In the genomic region with DNA sequence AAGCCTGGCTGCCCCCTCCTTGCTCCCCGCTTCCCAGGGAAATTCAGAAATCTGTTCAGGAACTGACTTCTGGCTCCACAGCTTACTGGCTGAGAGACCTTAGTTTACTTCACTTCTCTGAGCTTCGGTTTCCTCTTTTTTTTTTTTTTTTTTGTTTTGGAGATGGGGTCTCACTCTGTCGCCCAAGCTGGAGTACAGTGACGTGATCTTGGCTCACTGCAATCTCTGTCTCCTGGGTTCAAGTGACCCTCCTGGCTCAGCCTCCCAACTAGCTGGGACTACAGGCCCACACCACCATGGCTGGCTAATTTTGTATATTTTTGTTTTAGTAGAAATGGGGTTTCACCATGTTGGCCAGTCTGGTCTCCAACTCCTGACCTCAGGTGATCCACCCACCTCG, we compare ENCODE assay signal across 17 cellular contexts. TPM values are rescaled to one million over a fixed set of nuclear protein-coding genes. Genes with fewer than 3 reads are reported as not detected.
DNase-seq lines count a peak whose midpoint lies in the region; ATAC-seq, FAIRE-seq and TF ChIP-seq lines count a peak whose summit lies in the region.
"Had no signal": no experiment of that assay in that cellular context is flagged by ENCODE, and none has a peak within 500 bp of the region (broad histone marks: within the 10 kb centered on the region; RNA-seq: fewer than 3 reads in every experiment).

No MANE protein-coding gene starts in this region.

- H4K5ac ChIP-seq in H1 (ENCODE audit: insufficient read length, low read depth, low read length) = peak overlapping the region; percentile 0

- ATAC-seq in GM19351 (IDR thresholded peaks at IDR 0.05; ENCODE audit: unreplicated experiment) (no peak), HG03442 (IDR thresholded peaks at IDR 0.05; ENCODE audit: unreplicated experiment) (no peak)

- H4K8ac ChIP-seq in H1 (ENCODE audit: extremely low read depth, insufficient read depth, low read length) = no peak overlapping the region

- H3K4me3 ChIP-seq in HUES64 (ENCODE audit: low read length) (peak overlapping the region; percentile 30; the same call in 1 of the 2 replicates), H1 (ENCODE audit: extremely low read depth in 1 of 4, insufficient read depth in 2 of 4, low read depth in 3 of 4, low read length in 4 of 4) (peak overlapping the region in 2 of 4 experiments; percentile 26 to 46; a peak in 4 of 8 replicates), urinary bladder (ENCODE audit: low read depth, low read length) (no peak overlapping the region)
- H3K4me3 ChIP-seq: SJSA1 had no signal

- H2BK12ac ChIP-seq in H1 (ENCODE audit: low read depth, low read length) = peak overlapping the region; percentile 53

- no peak for TF ChIP-seq CTCF in H1 (IDR thresholded peaks at IDR 0.05; ENCODE audit: control extremely low read depth in 1 of 3, insufficient read depth in 1 of 3, low read depth in 1 of 3, low read length in 3 of 3)
- TF ChIP-seq CTCF in mesothelial cell of epicardium (IDR thresholded peaks at IDR 0.05; ENCODE audit: unreplicated experiment) = no peak

- H2AK5ac ChIP-seq in H1 (ENCODE audit: low read depth, low read length) = peak overlapping the region; percentile 33; the same call in 1 of the 2 replicates

- peaks cover 2% of the 10 kb centered on the region for H3K36me3 Mint-ChIP-seq in mesothelial cell of epicardium
- H3K36me3 Mint-ChIP-seq: activated naive CD8-positive, alpha-beta T cell treated with anti-CD3 and anti-CD28 coated beads, Interleukin-2, amount 10 ng/mL, durations not matched to agents 7 days and 5 days; CD4-positive, alpha-beta memory T cell had no signal

- CTCF ChIA-PET in H1 (lab: Charles Lee; ENCODE audit: partially characterized antibody) = interaction anchor here (0.8 to 4.4 kb wide), 5 partner anchors 9 to 237 kb away, joined by 3 to 19 read pairs (median 9); partner anchors contain the start of gene PTK7

- peaks cover 53% of the 10 kb centered on the region for H3K4me1 ChIP-seq in HUES64 (ENCODE audit: insufficient read depth, low read length)
- peaks cover 19 to 35% (median 26%) of the 10 kb centered on the region in 4 experiments for H3K4me1 ChIP-seq in H1 (replicated peaks in 1 of 4; ENCODE audit: control insufficient read depth in 3 of 4, insufficient read depth in 4 of 4, low read length in 3 of 4)
- H3K4me1 ChIP-seq in urinary bladder (ENCODE audit: insufficient read depth) = no peaks in the 10 kb centered on the region

- WGBS in HUES64 = 68% methylated on average over 4 of the region's 5 CpGs
- 61% methylated on average over 4 of the region's 5 CpGs; no CpG with 5 or more reads in 1 of the 2 experiments for WGBS in H1 (ENCODE audit: extremely low coverage in 1 of 2, insufficient coverage in 1 of 2, insufficient read length in 1 of 2, insufficient replicate concordance in 2 of 2, low coverage in 1 of 2, low lambda C conversion rate in 2 of 2, missing lambda C conversion rate in 1 of 2), 2 experiments
- 52% methylated on average over 5 of the region's 5 CpGs for WGBS in urinary bladder

- DNase-seq in H1 (ENCODE audit: low read depth in 1 of 2, low spot score in 2 of 2) = no peak
- no peak for DNase-seq in mesothelial cell of epicardium (ENCODE audit: low spot score in 2 of 2, unreplicated experiment in 2 of 2)
- no peak for DNase-seq in GM12891 (ENCODE audit: insufficient read length, low spot score)
- DNase-seq: activated CD4-positive, alpha-beta T cell treated with anti-CD3 and anti-CD28 coated beads, Interleukin-2, amount 50 U/mL, for 1 hour; activated naive CD8-positive, alpha-beta T cell treated with anti-CD3 and anti-CD28 coated beads, Interleukin-2, amount 10 ng/mL, durations not matched to agents 7 days and 5 days; activated T-cell treated with anti-CD3 and anti-CD28 coated beads, Interleukin-2, amount 50 U/mL, for 48 hours; CD4-positive, alpha-beta memory T cell; cerebellar nuclear complex; kidney glomerular epithelial cell; NCI-H146 had no signal

- H2BK5ac ChIP-seq in H1 (ENCODE audit: low read depth, low read length) = peak overlapping the region; percentile 84; the same call in 1 of the 2 replicates

- H3K4me3 Mint-ChIP-seq in mesothelial cell of epicardium = no peak overlapping the region
- H3K4me3 Mint-ChIP-seq: activated naive CD8-positive, alpha-beta T cell treated with anti-CD3 and anti-CD28 coated beads, Interleukin-2, amount 10 ng/mL, durations not matched to agents 7 days and 5 days; CD4-positive, alpha-beta memory T cell had no signal

- TF ChIP-seq RAD21 in H1 (IDR thresholded peaks at IDR 0.05 in 1 of 2, conservative IDR thresholded peaks at IDR 0.05 in 1 of 2; ENCODE audit: low read depth in 2 of 2, low read length in 2 of 2) = no peak

- H3K79me1 ChIP-seq in H1 (ENCODE audit: low read depth, low read length) = peaks cover 14% of the 10 kb centered on the region

- H3K18ac ChIP-seq in H1 (ENCODE audit: extremely low read depth, low read length) = no peak overlapping the region

- no peaks in the 10 kb centered on the region for H3K27me3 Mint-ChIP-seq in mesothelial cell of epicardium (ENCODE audit: low read depth)
- H3K27me3 Mint-ChIP-seq: CD4-positive, alpha-beta memory T cell had no signal

- H2BK120ac ChIP-seq in H1 (replicated peaks; ENCODE audit: low read depth, low read length) = no peak overlapping the region

- H3K27ac Mint-ChIP-seq in mesothelial cell of epicardium = peak overlapping the region; percentile 98
- H3K27ac Mint-ChIP-seq: activated naive CD8-positive, alpha-beta T cell treated with anti-CD3 and anti-CD28 coated beads, Interleukin-2, amount 10 ng/mL, durations not matched to agents 7 days and 5 days; CD4-positive, alpha-beta memory T cell had no signal

- no peaks in the 10 kb centered on the region for H3K9me3 ChIP-seq in HUES64 (ENCODE audit: insufficient read depth, low read depth, low read length)
- H3K9me3 ChIP-seq in H1 (ENCODE audit: insufficient read depth in 2 of 2, low read depth in 1 of 2, low read length in 1 of 2) = no peaks in the 10 kb centered on the region
- H3K9me3 ChIP-seq: SJSA1 had no signal

- H2BK20ac ChIP-seq in H1 (ENCODE audit: low read length) = peak overlapping the region; percentile 43

- no peak for TF ChIP-seq POLR2A in H1 (IDR thresholded peaks at IDR 0.05; ENCODE audit: control extremely low read depth in 1 of 2, low read depth in 2 of 2, low read length in 2 of 2)
- no peak for TF ChIP-seq POLR2A in GM12891 (IDR thresholded peaks at IDR 0.05; ENCODE audit: low read depth, low read length)

- H2AFZ ChIP-seq in H1 (ENCODE audit: low read length) = no peak overlapping the region

- H2BK15ac ChIP-seq in H1 (ENCODE audit: low read length) = 0 out of 2 replicates have a peak overlapping the region, but pooled peaks have one; percentile 21

- no peaks in the 10 kb centered on the region for H3K36me3 ChIP-seq in HUES64 (ENCODE audit: insufficient read depth, low read length)
- no peaks in the 10 kb centered on the region for H3K36me3 ChIP-seq in H1 (ENCODE audit: control insufficient read depth in 2 of 4, insufficient read depth in 4 of 4, low read length in 3 of 4)
- no peaks in the 10 kb centered on the region for H3K36me3 ChIP-seq in urinary bladder (ENCODE audit: insufficient read depth)
- H3K36me3 ChIP-seq: SJSA1 had no signal

- peak overlapping the region; percentile 68 to 91 for H3K4me2 ChIP-seq in H1 (ENCODE audit: insufficient read depth in 1 of 2, low read depth in 2 of 2, low read length in 2 of 2)

- peaks cover 0 to 2% of the 10 kb centered on the region in 2 experiments for H4K20me1 ChIP-seq in H1 (replicated peaks in 1 of 2; ENCODE audit: control insufficient read depth in 1 of 2, insufficient read depth in 2 of 2, low read length in 2 of 2)

- H4K91ac ChIP-seq in H1 (replicated peaks; ENCODE audit: insufficient read length, low read length) = no peak overlapping the region

- no peaks in the 10 kb centered on the region for H3K9me3 Mint-ChIP-seq in mesothelial cell of epicardium
- H3K9me3 Mint-ChIP-seq: activated naive CD8-positive, alpha-beta T cell treated with anti-CD3 and anti-CD28 coated beads, Interleukin-2, amount 10 ng/mL, durations not matched to agents 7 days and 5 days; CD4-positive, alpha-beta memory T cell had no signal

- no peak overlapping the region for H3K56ac ChIP-seq in H1 (replicated peaks; ENCODE audit: insufficient read length, low read depth, low read length)

- no peak overlapping the region for H3K14ac ChIP-seq in H1 (ENCODE audit: insufficient read length)

- FAIRE-seq in H1 (lab: Jason Lieb, UNC) = no peak
- FAIRE-seq in GM12891 (lab: Jason Lieb, UNC) = no peak
- FAIRE-seq: endothelial cell of umbilical vein, TTC549 had no signal

- no peak overlapping the region for H3K23ac ChIP-seq in H1 (ENCODE audit: insufficient read length)

- peaks cover 15 to 79% of the 10 kb centered on the region in 2 experiments for H3K79me2 ChIP-seq in H1 (ENCODE audit: control insufficient read depth in 1 of 2, insufficient read depth in 2 of 2, low read length in 2 of 2)

- no peaks in the 10 kb centered on the region for H3K27me3 ChIP-seq in HUES64 (ENCODE audit: insufficient read depth, low read length)
- H3K27me3 ChIP-seq in H1 (replicated peaks in 1 of 4; ENCODE audit: control insufficient read depth in 3 of 4, extremely low read depth in 1 of 4, insufficient read depth in 3 of 4, low read length in 3 of 4) = no peaks in the 10 kb centered on the region
- H3K27me3 ChIP-seq: SJSA1 had no signal

- H3K27ac ChIP-seq in HUES64 (ENCODE audit: low read depth, low read length) (peak overlapping the region; percentile 95), H1 (ENCODE audit: low read depth, low read length) (peak overlapping the region; percentile 81), urinary bladder (ENCODE audit: low read depth) (peak overlapping the region; percentile 83)
- H3K27ac ChIP-seq: SJSA1 had no signal

- TF ChIP-seq EP300 in H1 (IDR thresholded peaks at IDR 0.05; ENCODE audit: borderline replicate concordance in 1 of 2, low read depth in 2 of 2, low read length in 2 of 2) = no peak

- POLR2A ChIA-PET in H1 (lab: Charles Lee; ENCODE audit: partially characterized antibody) = interaction anchor here (0.7 to 2.8 kb wide), 7 partner anchors 12 to 259 kb away, joined by 3 to 28 read pairs (median 4); partner anchors contain the start of gene PTK7

- H3K4ac ChIP-seq in H1 (replicated peaks; ENCODE audit: insufficient read length, low read depth, low read length) = no peak overlapping the region

- H3K4me1 Mint-ChIP-seq in mesothelial cell of epicardium = peaks cover 61% of the 10 kb centered on the region

- H3K9ac ChIP-seq in HUES64 (ENCODE audit: low read depth, low read length) = peak overlapping the region; percentile 47
- peak overlapping the region in 2 of 4 experiments; percentile 36 to 38; a peak in 4 of 7 replicates for H3K9ac ChIP-seq in H1 (replicated peaks in 1 of 4; ENCODE audit: extremely low read depth in 1 of 4, low read depth in 3 of 4, low read length in 3 of 4)

- H3K23me2 ChIP-seq in H1 (ENCODE audit: low read depth, low read length) = 0 out of 2 replicates have a peak, but pooled peaks cover 2% of the 10 kb centered on the region

RNA-seq across cellular contexts. Expression of gene PTK7, which starts 14.9 kb away (rescaled TPM):
- polyA plus RNA-seq in HUES64 (2013, experiment 1 of 2) = 81.6 TPM
- polyA plus RNA-seq in HUES64 (2013, experiment 2 of 2) = 88.8 TPM
- total RNA-seq in H1 (2021; fragmentation: NEBNext Ultra II Directional; extraction: Animal tissue kit (Norgen Biotek cat#: 25700)) = 130 and 138 TPM in 2 replicates
- polyA plus RNA-seq in H1 (2011; rRNA removed) (110 and 133 TPM in 2 replicates), urinary bladder (49.6 TPM)
- 105 TPM for polyA plus RNA-seq in H1 (2011; cell fraction: cytosol; rRNA removed)
- 256 TPM for polyA plus RNA-seq in H1 (2011; cell fraction: nucleus; rRNA removed)
- 146 to 167 TPM (median 153 TPM) in 4 replicates for polyA plus RNA-seq in H1 (2012, experiment 1 of 2)
- 166 TPM for polyA plus RNA-seq in H1 (2012, experiment 2 of 2)
- 111 TPM for polyA plus RNA-seq in H1 (2013, experiment 1 of 2)
- polyA plus RNA-seq in H1 (2013, experiment 2 of 2) = 96.7 TPM
- 151 and 164 TPM in 2 replicates for polyA minus RNA-seq in H1 (2011; rRNA and poly(A)+ RNA removed)
- polyA minus RNA-seq in H1 (2011; cell fraction: cytosol; rRNA and poly(A)+ RNA removed) = 99.5 TPM
- polyA minus RNA-seq in H1 (2011; cell fraction: nucleus; rRNA and poly(A)+ RNA removed) = 99.6 TPM
- total RNA-seq in mesothelial cell of epicardium (303 to 313 TPM (median 308 TPM) in 3 replicates), urinary bladder (89.6 TPM)
- 0.60 TPM for polyA plus RNA-seq in GM12891 (2012; ENCODE audit: low read depth, missing spikeins)

RNA-seq across cellular contexts. Expression of gene KLC4, which starts 31.6 kb away (rescaled TPM):
- polyA plus RNA-seq in HUES64 (2013, experiment 1 of 2) = 17.2 TPM
- polyA plus RNA-seq in HUES64 (2013, experiment 2 of 2) = 16.3 TPM
- total RNA-seq in H1 (2021; fragmentation: NEBNext Ultra II Directional; extraction: Animal tissue kit (Norgen Biotek cat#: 25700)) = 27.7 and 28.5 TPM in 2 replicates
- polyA plus RNA-seq in H1 (2011; rRNA removed) = 15.7 and 23.8 TPM in 2 replicates
- 23.5 TPM for polyA plus RNA-seq in H1 (2011; cell fraction: cytosol; rRNA removed)
- 63.1 TPM for polyA plus RNA-seq in H1 (2011; cell fraction: nucleus; rRNA removed)
- 17.2 to 26.8 TPM (median 26.2 TPM) in 4 replicates for polyA plus RNA-seq in H1 (2012, experiment 1 of 2)
- 20.2 TPM for polyA plus RNA-seq in H1 (2012, experiment 2 of 2)
- 14.9 TPM for polyA plus RNA-seq in H1 (2013, experiment 1 of 2)
- 13.6 TPM for polyA plus RNA-seq in H1 (2013, experiment 2 of 2)
- 17.6 and 19.2 TPM in 2 replicates for polyA minus RNA-seq in H1 (2011; rRNA and poly(A)+ RNA removed)
- polyA minus RNA-seq in H1 (2011; cell fraction: cytosol; rRNA and poly(A)+ RNA removed) = 9.5 TPM
- polyA minus RNA-seq in H1 (2011; cell fraction: nucleus; rRNA and poly(A)+ RNA removed) = 20.0 TPM
- 61.9 to 69.2 TPM (median 69.0 TPM) in 3 replicates for total RNA-seq in mesothelial cell of epicardium
- 17.1 TPM for total RNA-seq in urinary bladder
- polyA plus RNA-seq in urinary bladder = 31.9 TPM
- 9.9 TPM for polyA plus RNA-seq in GM12891 (2012; ENCODE audit: low read depth, missing spikeins)

RNA-seq across cellular contexts. Expression of gene MRPL2, which starts 31.8 kb away (rescaled TPM):
- polyA plus RNA-seq in HUES64 (2013, experiment 1 of 2) = 62.2 TPM
- 59.8 TPM for polyA plus RNA-seq in HUES64 (2013, experiment 2 of 2)
- 97.7 and 99.9 TPM in 2 replicates for total RNA-seq in H1 (2021; fragmentation: NEBNext Ultra II Directional; extraction: Animal tissue kit (Norgen Biotek cat#: 25700))
- polyA plus RNA-seq in H1 (2011; rRNA removed) (58.7 and 61.0 TPM in 2 replicates), urinary bladder (61.6 TPM)
- polyA plus RNA-seq in H1 (2011; cell fraction: cytosol; rRNA removed) = 50.1 TPM
- 62.3 TPM for polyA plus RNA-seq in H1 (2011; cell fraction: nucleus; rRNA removed)
- polyA plus RNA-seq in H1 (2012, experiment 1 of 2) = 74.9 to 127 TPM (median 111 TPM) in 4 replicates
- polyA plus RNA-seq in H1 (2012, experiment 2 of 2) = 83.0 TPM
- 66.2 TPM for polyA plus RNA-seq in H1 (2013, experiment 1 of 2)
- polyA plus RNA-seq in H1 (2013, experiment 2 of 2) = 61.9 TPM
- polyA minus RNA-seq in H1 (2011; rRNA and poly(A)+ RNA removed) = 34.6 and 36.2 TPM in 2 replicates
- polyA minus RNA-seq in H1 (2011; cell fraction: cytosol; rRNA and poly(A)+ RNA removed) = 37.5 TPM
- polyA minus RNA-seq in H1 (2011; cell fraction: nucleus; rRNA and poly(A)+ RNA removed) = 16.5 TPM
- total RNA-seq in mesothelial cell of epicardium (50.5 to 55.5 TPM (median 54.9 TPM) in 3 replicates), urinary bladder (9.3 TPM)
- 67.8 TPM for polyA plus RNA-seq in GM12891 (2012; ENCODE audit: low read depth, missing spikeins)

RNA-seq across cellular contexts. Expression of gene CUL7, which starts 37.4 kb away (rescaled TPM):
- 10.0 TPM for polyA plus RNA-seq in HUES64 (2013, experiment 1 of 2)
- 12.1 TPM for polyA plus RNA-seq in HUES64 (2013, experiment 2 of 2)
- total RNA-seq in H1 (2021; fragmentation: NEBNext Ultra II Directional; extraction: Animal tissue kit (Norgen Biotek cat#: 25700)) = 10.8 and 11.4 TPM in 2 replicates
- polyA plus RNA-seq in H1 (2011; rRNA removed) (15.0 and 19.1 TPM in 2 replicates), urinary bladder (10.8 TPM)
- polyA plus RNA-seq in H1 (2011; cell fraction: cytosol; rRNA removed) = 20.6 TPM
- 75.9 TPM for polyA plus RNA-seq in H1 (2011; cell fraction: nucleus; rRNA removed)
- 11.1 to 16.5 TPM (median 14.8 TPM) in 4 replicates for polyA plus RNA-seq in H1 (2012, experiment 1 of 2)
- polyA plus RNA-seq in H1 (2012, experiment 2 of 2) = 11.6 TPM
- polyA plus RNA-seq in H1 (2013, experiment 1 of 2) = 6.7 TPM
- polyA plus RNA-seq in H1 (2013, experiment 2 of 2) = 6.2 TPM
- polyA minus RNA-seq in H1 (2011; rRNA and poly(A)+ RNA removed) = 25.3 and 26.4 TPM in 2 replicates
- 11.2 TPM for polyA minus RNA-seq in H1 (2011; cell fraction: cytosol; rRNA and poly(A)+ RNA removed)
- 24.7 TPM for polyA minus RNA-seq in H1 (2011; cell fraction: nucleus; rRNA and poly(A)+ RNA removed)
- total RNA-seq in mesothelial cell of epicardium (88.0 to 90.9 TPM (median 90.6 TPM) in 3 replicates), urinary bladder (26.5 TPM)
- 14.6 TPM for polyA plus RNA-seq in GM12891 (2012; ENCODE audit: low read depth, missing spikeins)
